16 cellular contexts compared by ENCODE assay signal in the genomic region with DNA sequence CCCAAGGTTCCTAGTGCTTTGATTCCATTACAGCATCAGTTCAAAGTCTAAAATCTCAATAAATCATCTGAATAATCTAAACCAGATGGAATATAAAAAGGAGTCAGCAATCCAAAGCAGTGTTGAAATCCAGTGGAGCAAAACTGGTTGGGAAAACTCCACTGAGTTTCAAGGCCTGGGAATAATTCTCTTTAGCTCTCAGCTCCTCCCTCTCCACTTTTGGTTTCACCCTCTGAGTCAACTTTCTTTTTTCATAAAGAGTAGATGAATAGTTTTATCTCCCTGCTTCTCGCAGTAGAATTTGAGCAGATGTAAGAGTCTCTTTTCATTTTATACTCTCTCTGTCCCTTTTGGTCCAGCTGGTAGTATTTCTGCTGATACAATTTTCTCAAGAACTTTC.
"Had no signal": no experiment of that assay in that cellular context is flagged by ENCODE, and none has a peak within 500 bp of the region (broad histone marks: within the 10 kb centered on the region; RNA-seq: fewer than 3 reads in every experiment).

No MANE protein-coding gene starts in this region.

- H3K27ac Mint-ChIP-seq: activated B cell treated with CpG ODN at 0.5 μM for 24 hours; activated CD4-positive, alpha-beta T cell treated with anti-CD3 and anti-CD28 coated beads, Interleukin-2, amount 10 ng/mL, durations not matched to agents 7 days and 5 days; activated naive CD4-positive, alpha-beta T cell treated with anti-CD3 and anti-CD28 coated beads, Interleukin-2, amount 50 U/mL, for 24 hours; activated T-helper 2 cell treated with anti-CD3 and anti-CD28 coated beads, Interferon-gamma antibody, Interleukin-2, Interleukin-4, amounts not matched to agents 10 μg/mL and 5 μg/mL and 100 μg/mL, durations not matched to agents 14 hours and 24 hours and 36 hours; neural progenitor cell; stimulated activated naive CD8-positive, alpha-beta T cell treated with anti-CD3 and anti-CD28 coated beads, Interleukin-15, Interleukin-2, amounts not matched to agents 100 ng/mL and 50 ng/mL, for 24 hours had no signal

- H3K4me1 ChIP-seq: body of pancreas, neural progenitor cell, pancreas, testis, upper lobe of right lung had no signal

- H3K27me3 ChIP-seq: body of pancreas, neural progenitor cell, pancreas, testis, upper lobe of right lung had no signal

- H3K4me1 Mint-ChIP-seq: activated B cell treated with CpG ODN at 0.5 μM for 24 hours; activated CD4-positive, alpha-beta T cell treated with anti-CD3 and anti-CD28 coated beads, Interleukin-2, amount 10 ng/mL, durations not matched to agents 7 days and 5 days; activated naive CD4-positive, alpha-beta T cell treated with anti-CD3 and anti-CD28 coated beads, Interleukin-2, amount 50 U/mL, for 24 hours; neural progenitor cell had no signal

- H3K4me3 Mint-ChIP-seq: activated B cell treated with CpG ODN at 0.5 μM for 24 hours; activated CD4-positive, alpha-beta T cell treated with anti-CD3 and anti-CD28 coated beads, Interleukin-2, amount 10 ng/mL, durations not matched to agents 7 days and 5 days; activated naive CD4-positive, alpha-beta T cell treated with anti-CD3 and anti-CD28 coated beads, Interleukin-2, amount 50 U/mL, for 24 hours; neural progenitor cell; stimulated activated naive CD8-positive, alpha-beta T cell treated with anti-CD3 and anti-CD28 coated beads, Interleukin-15, Interleukin-2, amounts not matched to agents 100 ng/mL and 50 ng/mL, for 24 hours had no signal

- H3K27me3 Mint-ChIP-seq: activated B cell treated with CpG ODN at 0.5 μM for 24 hours had no signal

- H3K9me3 ChIP-seq: pancreas, testis, upper lobe of right lung had no signal

- H3K4me3 ChIP-seq: body of pancreas, coronary artery, neural progenitor cell, pancreas, testis, upper lobe of right lung had no signal

- H3K36me3 Mint-ChIP-seq: activated naive CD4-positive, alpha-beta T cell treated with anti-CD3 and anti-CD28 coated beads, Interleukin-2, amount 50 U/mL, for 24 hours had no signal

- H3K4me2 ChIP-seq: neural progenitor cell had no signal

- H2AFZ ChIP-seq: neural progenitor cell had no signal

- H3K9ac ChIP-seq: neural progenitor cell had no signal

- ATAC-seq: body of pancreas, pancreas, upper lobe of right lung had no signal

- H3K36me3 ChIP-seq: neural progenitor cell, pancreas, upper lobe of right lung had no signal

- H3K27ac ChIP-seq: body of pancreas, coronary artery, neural progenitor cell, pancreas, testis, upper lobe of right lung had no signal

- DNase-seq: activated B cell treated with CpG ODN at 0.5 μM for 24 hours; activated CD4-positive, alpha-beta T cell treated with anti-CD3 and anti-CD28 coated beads, Interleukin-2, amount 10 ng/mL, durations not matched to agents 7 days and 5 days; activated T-cell treated with anti-CD3 and anti-CD28 coated beads for 4 hours; amniotic stem cell; body of pancreas; central memory CD4-positive, alpha-beta T cell; effector CD8-positive, alpha-beta T cell; pancreas; stimulated activated CD4-positive, alpha-beta T cell treated with anti-CD3 and anti-CD28 coated beads, Interleukin-4, amount 100 ng/mL, for 1 hour; testis; upper lobe of right lung had no signal

- H3K9me3 Mint-ChIP-seq: activated CD4-positive, alpha-beta T cell treated with anti-CD3 and anti-CD28 coated beads, Interleukin-2, amount 10 ng/mL, durations not matched to agents 7 days and 5 days; activated T-helper 2 cell treated with anti-CD3 and anti-CD28 coated beads, Interferon-gamma antibody, Interleukin-2, Interleukin-4, amounts not matched to agents 10 μg/mL and 5 μg/mL and 100 μg/mL, durations not matched to agents 14 hours and 24 hours and 36 hours; stimulated activated naive CD8-positive, alpha-beta T cell treated with anti-CD3 and anti-CD28 coated beads, Interleukin-15, Interleukin-2, amounts not matched to agents 100 ng/mL and 50 ng/mL, for 24 hours had no signal
